ENCODE assay signal across 10 cellular contexts in the genomic region with DNA sequence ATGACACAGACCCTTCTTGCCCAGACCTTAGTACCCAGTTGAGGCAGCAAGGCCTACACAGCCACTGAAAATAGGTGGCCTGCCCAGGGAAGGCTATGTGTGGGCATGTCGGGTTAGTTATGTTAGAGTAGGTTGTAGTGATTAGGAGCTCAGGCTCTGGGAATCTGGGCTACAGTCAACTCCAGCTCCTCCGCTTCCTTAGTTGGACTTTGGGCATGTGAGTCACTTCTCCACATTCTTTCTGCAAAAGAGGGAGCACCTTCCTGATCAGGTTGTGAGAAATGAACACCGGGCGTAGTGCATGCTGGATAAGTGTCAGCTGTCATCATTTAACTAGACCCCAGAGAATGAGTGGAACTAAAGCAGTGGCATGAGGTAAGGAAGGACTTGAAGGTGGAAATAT.
DNase-seq lines count a peak whose midpoint lies in the region; ATAC-seq, FAIRE-seq and TF ChIP-seq lines count a peak whose summit lies in the region.
"Had no signal": no experiment of that assay in that cellular context is flagged by ENCODE, and none has a peak within 500 bp of the region (broad histone marks: within the 10 kb centered on the region; RNA-seq: fewer than 3 reads in every experiment).

No MANE protein-coding gene starts in this region.

- H3F3A ChIP-seq in GM23248 (ENCODE audit: insufficient read depth) = peaks cover 33% of the 10 kb centered on the region; the same call in 1 of the 2 replicates

- H3K4me3 Mint-ChIP-seq in astrocyte (ENCODE audit: unreplicated experiment) = peak overlapping the region; percentile 2
- peak overlapping the region; percentile 9 to 81 (median 47) for H3K4me3 Mint-ChIP-seq in immature natural killer cell
- H3K4me3 Mint-ChIP-seq: activated naive CD4-positive, alpha-beta T cell treated with anti-CD3 and anti-CD28 coated beads, Interleukin-2, amount 10 ng/mL, durations not matched to agents 7 days and 5 days had no signal

- H3K36me3 Mint-ChIP-seq in astrocyte (ENCODE audit: low read depth, unreplicated experiment) (peaks cover 11% of the 10 kb centered on the region), immature natural killer cell (peaks cover 9 to 22% (median 12%) of the 10 kb centered on the region in 3 donors)

- H3K4me2 ChIP-seq in GM23248 (ENCODE audit: unreplicated experiment) = peak overlapping the region; percentile 55
- peak overlapping the region; percentile 40 for H3K4me2 ChIP-seq in astrocyte (ENCODE audit: low read length)

- FAIRE-seq in astrocyte (lab: Jason Lieb, UNC) = no peak

- H3K27ac Mint-ChIP-seq in astrocyte (ENCODE audit: unreplicated experiment) = no peak overlapping the region
- H3K27ac Mint-ChIP-seq in immature natural killer cell = peak overlapping the region in 4 of 6 donors; percentile 18 to 89 (median 74)
- H3K27ac Mint-ChIP-seq: activated naive CD4-positive, alpha-beta T cell treated with anti-CD3 and anti-CD28 coated beads, Interleukin-2, amount 10 ng/mL, durations not matched to agents 7 days and 5 days had no signal

- WGBS in GM23248 (ENCODE audit: low coverage in 1 of 2, low lambda C conversion rate in 2 of 2, missing lambda C conversion rate in 2 of 2), 2 experiments = 88 to 95% methylated on average over 4 of the region's 4 CpGs

- in situ Hi-C loops in GM23248 (cut with MboI) (no loop called here), gastrocnemius medialis (cut with MboI; ENCODE audit: low sequenced_read_pairs in 4 of 4) (loop anchor here in 1 of 4 donors (5.0 kb wide), 1 partner anchor 57 kb away; no protein-coding TSS in a partner anchor)

- H3K9me2 ChIP-seq in GM23248 (ENCODE audit: insufficient read depth) = no peaks in the 10 kb centered on the region

- DNase-seq in GM23248 (peak; percentile 45), astrocyte (ENCODE audit: low read depth) (peak; percentile 68), immature natural killer cell (no peak), gastrocnemius medialis (no peak), midbrain (lab: John Stamatoyannopoulos, UW) (no peak), NCI-H146 treated with DMSO at 0.1 percent for 48 hours (lab: John Stamatoyannopoulos, UW; ENCODE audit: unreplicated experiment) (no peak)
- no peak for DNase-seq in activated naive CD4-positive, alpha-beta T cell treated with Interleukin-2 at 50 U/mL for 16 hours
- DNase-seq: NCI-H1694 treated with DMSO at 0.1 percent for 48 hours had no signal

- H3K79me2 ChIP-seq in GM23248 (ENCODE audit: insufficient read depth) = peaks cover 100% of the 10 kb centered on the region
- peaks cover 87% of the 10 kb centered on the region for H3K79me2 ChIP-seq in astrocyte (ENCODE audit: insufficient read depth, low read length)

- H3K27ac ChIP-seq in GM23248 = peak overlapping the region; percentile 78
- peak overlapping the region; percentile 22 for H3K27ac ChIP-seq in astrocyte (ENCODE audit: low read depth, low read length)
- peak overlapping the region; percentile 56 to 85 (median 78) for H3K27ac ChIP-seq in gastrocnemius medialis

- TF ChIP-seq POLR2A in gastrocnemius medialis (IDR thresholded peaks at IDR 0.05) = no peak

- H3K36me3 ChIP-seq in GM23248 (ENCODE audit: low read depth) (peaks cover 25% of the 10 kb centered on the region; the same call in 1 of the 2 replicates), astrocyte (ENCODE audit: insufficient read depth, low read length) (peaks cover 16% of the 10 kb centered on the region), gastrocnemius medialis (peaks cover 0 to 13% of the 10 kb centered on the region in 2 donors)

- no peak overlapping the region for H2AFZ ChIP-seq in GM23248
- no peak overlapping the region for H2AFZ ChIP-seq in astrocyte (ENCODE audit: low read depth, low read length)

- H3K27me3 ChIP-seq in GM23248 (replicated peaks; ENCODE audit: insufficient read depth) (no peaks in the 10 kb centered on the region), astrocyte (ENCODE audit: insufficient read depth, low read length) (no peaks in the 10 kb centered on the region), gastrocnemius medialis (no peaks in the 10 kb centered on the region)

- H3K9me3 ChIP-seq in GM23248 (ENCODE audit: low read depth) = no peaks in the 10 kb centered on the region
- H3K9me3 ChIP-seq in astrocyte (ENCODE audit: insufficient read depth, low read depth, low read length) = no peaks in the 10 kb centered on the region
- no peaks in the 10 kb centered on the region for H3K9me3 ChIP-seq in gastrocnemius medialis

- intact Hi-C loops in gastrocnemius medialis (cut with DNase I; ENCODE audit: low total_unique reads) = loop anchor here (5.0 kb wide), 1 partner anchor 62 kb away; no protein-coding TSS in a partner anchor

- peaks cover 37% of the 10 kb centered on the region for H3K4me1 Mint-ChIP-seq in astrocyte (ENCODE audit: low read depth, unreplicated experiment)
- peaks cover 55 to 65% of the 10 kb centered on the region in 2 donors for H3K4me1 Mint-ChIP-seq in immature natural killer cell

- TF ChIP-seq CTCF in astrocyte (IDR thresholded peaks at IDR 0.05; ENCODE audit: insufficient read depth, low read depth, low read length) (no peak), gastrocnemius medialis (IDR thresholded peaks at IDR 0.05 in 4 of 5, conservative IDR thresholded peaks at IDR 0.05 in 1 of 5) (no peak)

- H3K4me3 ChIP-seq in GM23248 (no peak overlapping the region; the same call in 1 of the 2 replicates), astrocyte (ENCODE audit: insufficient read depth, low read depth, low read length) (no peak overlapping the region), gastrocnemius medialis (no peak overlapping the region)

- peak overlapping the region; percentile 53 for H3K9ac ChIP-seq in GM23248
- peak overlapping the region; percentile 6 for H3K9ac ChIP-seq in astrocyte (ENCODE audit: low read length)

- peaks cover 32% of the 10 kb centered on the region for H3K4me1 ChIP-seq in GM23248 (ENCODE audit: insufficient read depth)
- peaks cover 29% of the 10 kb centered on the region for H3K4me1 ChIP-seq in astrocyte (ENCODE audit: insufficient read depth, low read length)
- peaks cover 65 to 71% of the 10 kb centered on the region in 2 donors for H3K4me1 ChIP-seq in gastrocnemius medialis

- ATAC-seq in gastrocnemius medialis (no peak), GM19452 (IDR thresholded peaks at IDR 0.05; ENCODE audit: unreplicated experiment) (no peak)

- no peaks in the 10 kb centered on the region for H3K27me3 Mint-ChIP-seq in astrocyte (ENCODE audit: low read depth, unreplicated experiment)
- H3K27me3 Mint-ChIP-seq in immature natural killer cell (ENCODE audit: low read depth in 3 of 3) = peaks cover 0 to under 1% (median 0%) of the 10 kb centered on the region in 3 donors
- H3K27me3 Mint-ChIP-seq: activated naive CD4-positive, alpha-beta T cell treated with anti-CD3 and anti-CD28 coated beads, Interleukin-2, amount 10 ng/mL, durations not matched to agents 7 days and 5 days had no signal

- H4K20me1 ChIP-seq in GM23248 (ENCODE audit: insufficient read depth) = peaks cover 4% of the 10 kb centered on the region; the same call in 1 of the 2 replicates
- H4K20me1 ChIP-seq in astrocyte (ENCODE audit: insufficient read depth, low read length) = peaks cover 72% of the 10 kb centered on the region

- H3K9me3 Mint-ChIP-seq in astrocyte (ENCODE audit: unreplicated experiment) = no peaks in the 10 kb centered on the region
- H3K9me3 Mint-ChIP-seq in immature natural killer cell = no peaks in the 10 kb centered on the region
- H3K9me3 Mint-ChIP-seq: activated naive CD4-positive, alpha-beta T cell treated with anti-CD3 and anti-CD28 coated beads, Interleukin-2, amount 10 ng/mL, durations not matched to agents 7 days and 5 days had no signal

Comparison
In these comparisons a context has a peak if more than half of its experiments do, and no peak if none do; other contexts are left out.
1. DNase-seq: peak in GM23248 (single experiment) and astrocyte (single experiment); none in immature natural killer cell (0 of 3), gastrocnemius medialis (0 of 2), midbrain (single experiment), NCI-H146 treated with DMSO at 0.1 percent for 48 hours (single experiment) and activated naive CD4-positive, alpha-beta T cell treated with Interleukin-2 at 50 U/mL for 16 hours (single experiment).
2. H3K27ac ChIP-seq: peak in every context shown above with its lines; median percentile 78 in gastrocnemius medialis; 78 in GM23248; 22 in astrocyte.